Comparison of ENCODE assay signal across 8 cellular contexts in genomic region chr16:2842340-2843000, GRCh38. TPM values are rescaled to one million over a fixed set of nuclear protein-coding genes. Genes with fewer than 3 reads are reported as not detected.
A peak's percentile ranks its signal among the peaks of the same experiment; 100 is the strongest.
DNase-seq lines count a peak whose midpoint lies in the region; ATAC-seq and TF ChIP-seq lines count a peak whose summit lies in the region.

No MANE protein-coding gene starts in this region.

- H3K4me1 ChIP-seq in endodermal cell (ENCODE audit: control insufficient read depth, insufficient read depth, low read length) = peaks cover 5% of the 10 kb centered on the region
- peaks cover 0 to 18% (median 12%) of the 10 kb centered on the region in 5 donors for H3K4me1 ChIP-seq in subcutaneous abdominal adipose tissue (ENCODE audit: control insufficient read depth in 5 of 5, insufficient read depth in 5 of 5, low read length in 5 of 5)

- no peak for ATAC-seq in GM19023 (IDR thresholded peaks at IDR 0.05; ENCODE audit: unreplicated experiment)

- H3K27ac ChIP-seq in endodermal cell (ENCODE audit: low read depth, low read length) = no peak overlapping the region
- no peak overlapping the region for H3K27ac ChIP-seq in subcutaneous abdominal adipose tissue (ENCODE audit: low read depth, low read length)

- peak; percentile 61 for TF ChIP-seq CTCF in AG09309 (IDR thresholded peaks at IDR 0.05; ENCODE audit: control insufficient read depth, insufficient read depth, low read depth, low read length, missing control alignments)
- TF ChIP-seq CTCF in LNCaP clone FGC (IDR thresholded peaks at IDR 0.05; ENCODE audit: control insufficient read depth, extremely low read depth, insufficient read depth) = peak; percentile 24; the same call in 1 of the 2 replicates
- TF ChIP-seq CTCF in endodermal cell (conservative IDR thresholded peaks at IDR 0.05) = peak; percentile 79
- TF ChIP-seq CTCF in nephron (IDR thresholded peaks at IDR 0.05; ENCODE audit: unreplicated experiment in 3 of 3) = peak; percentile 22 to 37 (median 22)

- H3K27ac Mint-ChIP-seq in endodermal cell (no peak overlapping the region), nephron (no peak overlapping the region)

- H3K9ac ChIP-seq in endodermal cell (ENCODE audit: extremely low read depth, low read length, poor library complexity, severe bottlenecking) (no peak overlapping the region), subcutaneous abdominal adipose tissue (ENCODE audit: low read length in 5 of 5) (peak overlapping the region in 1 of 5 donors; percentile 1)

- 78 to 85% methylated on average over 31 to 40 of the region's 40 CpGs for WGBS in endodermal cell (ENCODE audit: insufficient coverage in 1 of 2, insufficient read length in 1 of 2), 2 experiments

- peaks cover 8% of the 10 kb centered on the region for H3K27me3 Mint-ChIP-seq in endodermal cell (ENCODE audit: insufficient read depth)
- peaks cover 34% of the 10 kb centered on the region for H3K27me3 Mint-ChIP-seq in nephron (ENCODE audit: low read depth)

- H3K4me1 Mint-ChIP-seq in endodermal cell (peaks cover 16% of the 10 kb centered on the region), nephron (no peaks in the 10 kb centered on the region)

- H3K9me3 ChIP-seq in endodermal cell (ENCODE audit: control insufficient read depth, low read length) (no peaks in the 10 kb centered on the region), subcutaneous abdominal adipose tissue (ENCODE audit: control insufficient read depth in 5 of 5, low read length in 5 of 5) (no peaks in the 10 kb centered on the region)

- H3K4me3 ChIP-seq in AG09309 (ENCODE audit: control insufficient read depth, low read depth, low read length) = peak overlapping the region; percentile 11
- H3K4me3 ChIP-seq in LNCaP clone FGC (ENCODE audit: low read depth, low read length) = no peak overlapping the region
- no peak overlapping the region for H3K4me3 ChIP-seq in endodermal cell (ENCODE audit: low read length)
- peak overlapping the region; percentile 45 to 63 (median 49) for H3K4me3 ChIP-seq in subcutaneous abdominal adipose tissue (ENCODE audit: low read depth in 1 of 5, low read length in 5 of 5)

- H3K27me3 ChIP-seq in endodermal cell (ENCODE audit: control insufficient read depth, insufficient read depth, low read length, poor library complexity, severe bottlenecking) (no peaks in the 10 kb centered on the region), subcutaneous abdominal adipose tissue (ENCODE audit: control insufficient read depth in 5 of 5, insufficient read depth in 4 of 5, low read length in 5 of 5) (peaks cover 0 to 27% (median 9%) of the 10 kb centered on the region in 5 donors)

- H3K36me3 ChIP-seq in endodermal cell (ENCODE audit: control insufficient read depth, insufficient read depth, low read length) = no peaks in the 10 kb centered on the region
- H3K36me3 ChIP-seq in subcutaneous abdominal adipose tissue (ENCODE audit: control insufficient read depth in 5 of 5, insufficient read depth in 5 of 5, low read length in 5 of 5) = no peaks in the 10 kb centered on the region

- DNase-seq in AG09309 (ENCODE audit: low read depth) (no peak), LNCaP clone FGC (ENCODE audit: low read depth) (no peak), endodermal cell (peak; percentile 88), NCI-H774 (lab: John Stamatoyannopoulos, UW) (no peak)
- DNase-seq in activated CD8-positive, alpha-beta memory T cell treated with anti-CD3 and anti-CD28 coated beads for 4 hours (ENCODE audit: low read depth in 2 of 2) = peak; percentile 34 to 51

- peaks cover 8% of the 10 kb centered on the region for H3K9me3 Mint-ChIP-seq in endodermal cell
- H3K9me3 Mint-ChIP-seq in nephron = no peaks in the 10 kb centered on the region

- H3K4me3 Mint-ChIP-seq in endodermal cell = no peak overlapping the region
- H3K4me3 Mint-ChIP-seq in nephron = peak overlapping the region in 1 of 3 experiments; percentile 32

- H3K36me3 Mint-ChIP-seq in endodermal cell (ENCODE audit: low read depth) (no peaks in the 10 kb centered on the region), nephron (ENCODE audit: low read depth) (no peaks in the 10 kb centered on the region)

RNA-seq across cellular contexts. Expression of gene ZG16B, which starts 12.4 kb away (rescaled TPM):
- not detected for total RNA-seq in endodermal cell
- polyA plus RNA-seq in endodermal cell (2013, experiment 1 of 2) = not detected
- not detected for polyA plus RNA-seq in endodermal cell (2013, experiment 2 of 2)

RNA-seq across cellular contexts. Expression of gene PRSS22, which starts 15.5 kb away (rescaled TPM):
- total RNA-seq in endodermal cell = 1 to 10 TPM; 5.0 to 6.2 TPM
- polyA plus RNA-seq in endodermal cell (2013, experiment 1 of 2) = 0.57 TPM
- polyA plus RNA-seq in endodermal cell (2013, experiment 2 of 2) = not detected

RNA-seq across cellular contexts. Expression of gene PRSS21, which starts 25.4 kb away (rescaled TPM):
- not detected for total RNA-seq in endodermal cell
- not detected for polyA plus RNA-seq in endodermal cell (2013, experiment 1 of 2)
- polyA plus RNA-seq in endodermal cell (2013, experiment 2 of 2) = not detected

RNA-seq across cellular contexts. Expression of gene FLYWCH2, which starts 40.5 kb away (rescaled TPM):
- total RNA-seq in endodermal cell = 10 to 100 TPM; 30.9 to 35.5 TPM
- 17.2 TPM for polyA plus RNA-seq in endodermal cell (2013, experiment 1 of 2)
- polyA plus RNA-seq in endodermal cell (2013, experiment 2 of 2) = 16.3 TPM

RNA-seq across cellular contexts. Expression of gene PRSS41, which starts 44.2 kb away (rescaled TPM):
- not detected for total RNA-seq in endodermal cell
- not detected for polyA plus RNA-seq in endodermal cell (2013, experiment 1 of 2)
- not detected for polyA plus RNA-seq in endodermal cell (2013, experiment 2 of 2)

Comparison
In these comparisons a context has a peak if more than half of its experiments do, and no peak if none do; other contexts are left out.
1. DNase-seq: peak in activated CD8-positive, alpha-beta memory T cell treated with anti-CD3 and anti-CD28 coated beads for 4 hours (2 of 2) and endodermal cell (single experiment); none in AG09309 (single experiment), LNCaP clone FGC (single experiment) and NCI-H774 (single experiment).
2. H3K4me3 ChIP-seq: peak in AG09309 (single experiment) and subcutaneous abdominal adipose tissue (5 of 5); none in LNCaP clone FGC (single experiment) and endodermal cell (single experiment).
3. CTCF ChIP-seq: peak in every context shown above with its lines; median percentile 79 in endodermal cell; 61 in AG09309; 24 in LNCaP clone FGC; 22 in nephron.